ENCODE assay signal across 15 cellular contexts in the genomic region with DNA sequence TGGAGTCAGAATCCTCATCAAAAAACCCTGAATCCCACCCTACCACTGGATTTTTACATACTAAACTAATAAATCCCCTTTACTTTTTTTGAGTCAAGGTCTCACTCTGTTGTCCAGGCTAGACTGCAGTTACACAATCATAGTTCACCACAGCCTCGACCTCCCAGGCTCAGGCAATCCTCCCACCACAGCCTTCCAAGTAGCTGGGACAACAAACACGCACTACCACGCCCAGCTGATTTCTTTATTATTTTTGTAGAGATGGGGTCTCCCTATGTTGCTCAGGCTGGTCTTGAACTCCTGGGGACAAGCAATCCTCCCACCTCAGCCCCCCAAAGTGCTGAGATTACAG.
"Had no signal": no experiment of that assay in that cellular context is flagged by ENCODE, and none has a peak within 500 bp of the region (broad histone marks: within the 10 kb centered on the region; RNA-seq: fewer than 3 reads in every experiment).

No MANE protein-coding gene starts in this region.

- H3K9me3 ChIP-seq: esophagus squamous epithelium, heart right ventricle, pancreas, psoas muscle, right atrium auricular region, stomach, upper lobe of left lung had no signal

- DNase-seq: activated gamma-delta T cell treated with Interleukin-2 at 50 U/mL for 16 hours; activated T-cell treated with anti-CD3 and anti-CD28 coated beads, Interleukin-2, amount 50 U/mL, for 1 hour; aorta; caudate nucleus; esophagus squamous epithelium; heart right ventricle; nephron progenitor cell; pancreas; psoas muscle; stomach; T-helper 1 cell; upper lobe of left lung had no signal

- H3K27me3 ChIP-seq: esophagus squamous epithelium, heart right ventricle, pancreas, right atrium auricular region, stomach, upper lobe of left lung had no signal

- H3K4me1 ChIP-seq: psoas muscle had no signal

- H3K4me3 ChIP-seq: esophagus squamous epithelium, heart right ventricle, lung, pancreas, psoas muscle, right atrium auricular region, stomach, upper lobe of left lung had no signal

- H3K27ac ChIP-seq: esophagus squamous epithelium, heart right ventricle, pancreas, psoas muscle, right atrium auricular region, stomach, upper lobe of left lung had no signal

- H3K36me3 ChIP-seq: pancreas, right atrium auricular region, upper lobe of left lung had no signal

- ATAC-seq: heart right ventricle, pancreas, WTC11 had no signal
